Comparison of ENCODE assay signal across 9 cellular contexts in genomic region chr3:33218072-33218445, GRCh38. TPM values are rescaled to one million over a fixed set of nuclear protein-coding genes. Genes with fewer than 3 reads are reported as not detected.
A peak's percentile ranks its signal among the peaks of the same experiment; 100 is the strongest.
DNase-seq lines count a peak whose midpoint lies in the region; ATAC-seq, FAIRE-seq and TF ChIP-seq lines count a peak whose summit lies in the region.
"Had no signal": no experiment of that assay in that cellular context is flagged by ENCODE, and none has a peak within 500 bp of the region (broad histone marks: within the 10 kb centered on the region; RNA-seq: fewer than 3 reads in every experiment).

No MANE protein-coding gene starts in this region.

- H3K79me2 ChIP-seq in keratinocyte (ENCODE audit: control insufficient read depth, insufficient read depth, low read length) = no peaks in the 10 kb centered on the region

- TF ChIP-seq CTCF in keratinocyte (optimal IDR thresholded peaks at IDR 0.05 in 1 of 3, IDR thresholded peaks at IDR 0.05 in 1 of 3, conservative IDR thresholded peaks at IDR 0.05 in 1 of 3; ENCODE audit: extremely low read depth in 1 of 3, insufficient read depth in 2 of 3, low read length in 3 of 3) = no peak
- no peak for TF ChIP-seq CTCF in stomach (IDR thresholded peaks at IDR 0.05)
- no peak for TF ChIP-seq CTCF in GM10266 (IDR thresholded peaks at IDR 0.05; ENCODE audit: control insufficient read depth, insufficient read depth, low read depth, missing control alignments)

- ATAC-seq in GM21381 (IDR thresholded peaks at IDR 0.05; ENCODE audit: unreplicated experiment) (no peak), HG02884 (IDR thresholded peaks at IDR 0.05; ENCODE audit: unreplicated experiment) (no peak)

- H3K9me3 ChIP-seq in keratinocyte (ENCODE audit: control insufficient read depth, low read depth, low read length) = no peaks in the 10 kb centered on the region
- H3K9me3 ChIP-seq in stomach = no peaks in the 10 kb centered on the region

- TF ChIP-seq EP300 in stomach (IDR thresholded peaks at IDR 0.05) = no peak

- WGBS in stomach, 5 donors = 2 to 4% (median 3%) methylated on average over 16 to 17 of the region's 17 CpGs

- dilution Hi-C loops in keratinocyte (cut with MboI; ENCODE audit: extremely low pct_ligation_motif_present, low sequenced_read_pairs) = no loop called here

- intact Hi-C loops in stomach (cut with DNase I; ENCODE audit: low total_unique reads) = no loop called here

- H3K9ac ChIP-seq in keratinocyte (ENCODE audit: control insufficient read depth, extremely low read depth, insufficient read depth, low read length) = no peak overlapping the region

- H3K4me1 ChIP-seq in keratinocyte (ENCODE audit: control insufficient read depth, extremely low read depth, insufficient read depth, low read length) = no peaks in the 10 kb centered on the region
- H3K4me1 ChIP-seq in stomach = peaks cover 13 to 19% (median 14%) of the 10 kb centered on the region in 4 donors

- H3K9me1 ChIP-seq in keratinocyte (ENCODE audit: control insufficient read depth, extremely low read depth, insufficient read depth, low read length) = no peaks in the 10 kb centered on the region

- FAIRE-seq in keratinocyte (lab: Jason Lieb, UNC) = no peak

- H3K27ac ChIP-seq in keratinocyte (ENCODE audit: control insufficient read depth, insufficient read depth, low read length) (no peak overlapping the region), stomach (no peak overlapping the region)

- H3K36me3 ChIP-seq in keratinocyte (ENCODE audit: control insufficient read depth in 2 of 2, extremely low read depth in 1 of 2, insufficient read depth in 2 of 2, low read length in 2 of 2) (no peaks in the 10 kb centered on the region), stomach (no peaks in the 10 kb centered on the region)

- H3K4me3 ChIP-seq in keratinocyte (ENCODE audit: control insufficient read depth in 2 of 3, extremely low read depth in 1 of 3, insufficient read depth in 2 of 3, low read depth in 1 of 3, low read length in 3 of 3) (no peak overlapping the region), stomach (peak overlapping the region; percentile 42 to 53 (median 46))

- H3K27me3 ChIP-seq in keratinocyte (ENCODE audit: control insufficient read depth, extremely low read depth, insufficient read depth, low read length) (peaks cover 49% of the 10 kb centered on the region), stomach (peaks cover 0 to 61% (median 23%) of the 10 kb centered on the region in 3 donors)

- no peak for TF ChIP-seq POLR2A in stomach (IDR thresholded peaks at IDR 0.05)

- no peaks in the 10 kb centered on the region for H4K20me1 ChIP-seq in keratinocyte (ENCODE audit: control insufficient read depth, extremely low read depth, insufficient read depth, low read length)

- no peak overlapping the region for H2AFZ ChIP-seq in keratinocyte (ENCODE audit: control insufficient read depth, low read length)

- DNase-seq in NCI-H1417 (lab: John Stamatoyannopoulos, UW) = peak in 2 of 3 experiments; percentile 38
- DNase-seq in NCI-H1417 treated with DMSO at 0.1 percent for 48 hours (lab: John Stamatoyannopoulos, UW) = no peak
- DNase-seq in amniotic stem cell (lab: John Stamatoyannopoulos, UW) = peak; percentile 5
- no peak for DNase-seq in keratinocyte (ENCODE audit: low read depth, low spot score)
- no peak for DNase-seq in stomach
- no peak for DNase-seq in GM10266 (ENCODE audit: extremely low spot score)
- DNase-seq: 8988T had no signal

- H3K4me2 ChIP-seq in keratinocyte (ENCODE audit: control insufficient read depth, extremely low read depth, insufficient read depth, low read depth, low read length) = peak overlapping the region; percentile 43

RNA-seq across cellular contexts. Expression of gene SUSD5, which starts 0.6 kb away (rescaled TPM):
- 0.03 to 0.09 TPM (median 0.05 TPM) in 3 replicates for polyA plus RNA-seq in keratinocyte
- 0.10 TPM for polyA plus RNA-seq in keratinocyte (2011; ENCODE audit: low read depth)
- 0.01 and 0.03 TPM in 2 replicates for polyA plus RNA-seq in keratinocyte (2011; cell fraction: cytosol; rRNA removed)
- polyA plus RNA-seq in keratinocyte (2011; cell fraction: nucleus; rRNA removed) = 0.11 and 0.19 TPM in 2 replicates
- polyA plus RNA-seq in keratinocyte (2012; ENCODE audit: low replicate concordance) = 0.04 and 0.24 TPM in 2 replicates
- polyA minus RNA-seq in keratinocyte = 0.16 to 2.0 TPM (median 0.26 TPM) in 3 replicates
- polyA minus RNA-seq in keratinocyte (2011; cell fraction: cytosol; rRNA and poly(A)+ RNA removed) = not detected
- 0.11 and 0.16 TPM in 2 replicates for polyA minus RNA-seq in keratinocyte (2011; cell fraction: nucleus; rRNA and poly(A)+ RNA removed)
- 1 to 10 TPM in 2 of 5 donors, under 1 TPM in 2, not detected in 1; 0.29 to 4.6 (median 2.3) TPM for total RNA-seq in stomach
- polyA plus RNA-seq in stomach = under 1 TPM in 1 of 3 donors, not detected in 2; 0.25 TPM

RNA-seq across cellular contexts. Expression of gene FBXL2, which starts 59.2 kb away (rescaled TPM):
- 21.4 to 31.3 TPM (median 25.9 TPM) in 3 replicates for polyA plus RNA-seq in keratinocyte
- 8.5 TPM for polyA plus RNA-seq in keratinocyte (2011; ENCODE audit: low read depth)
- 13.3 and 18.9 TPM in 2 replicates for polyA plus RNA-seq in keratinocyte (2011; cell fraction: cytosol; rRNA removed)
- 80.6 and 80.7 TPM in 2 replicates for polyA plus RNA-seq in keratinocyte (2011; cell fraction: nucleus; rRNA removed)
- polyA plus RNA-seq in keratinocyte (2012; ENCODE audit: low replicate concordance) = 5.9 and 10.7 TPM in 2 replicates
- polyA minus RNA-seq in keratinocyte = 30.2 to 46.5 TPM (median 42.4 TPM) in 3 replicates
- 10.4 TPM for polyA minus RNA-seq in keratinocyte (2011; cell fraction: cytosol; rRNA and poly(A)+ RNA removed)
- 33.7 and 57.7 TPM in 2 replicates for polyA minus RNA-seq in keratinocyte (2011; cell fraction: nucleus; rRNA and poly(A)+ RNA removed)
- 10 to 100 TPM in 3 of 5 donors, 1 to 10 TPM in 1, not detected in 1; 9.4 to 62.4 (median 30.2) TPM for total RNA-seq in stomach
- 1 to 10 TPM in 2 of 3 donors, under 1 TPM in 1; 0.46 to 1.9 (median 1.1) TPM for polyA plus RNA-seq in stomach

Comparison
In these comparisons a context has a peak if more than half of its experiments do, and no peak if none do; other contexts are left out.
1. DNase-seq: peak in NCI-H1417 (2 of 3) and amniotic stem cell (single experiment); none in NCI-H1417 treated with DMSO at 0.1 percent for 48 hours (single experiment), keratinocyte (single experiment), stomach (single experiment) and GM10266 (single experiment).
2. H3K4me3 ChIP-seq: peak in stomach (4 of 4); none in keratinocyte (0 of 3).